Comparison of ENCODE assay signal across 8 cellular contexts in the genomic region with DNA sequence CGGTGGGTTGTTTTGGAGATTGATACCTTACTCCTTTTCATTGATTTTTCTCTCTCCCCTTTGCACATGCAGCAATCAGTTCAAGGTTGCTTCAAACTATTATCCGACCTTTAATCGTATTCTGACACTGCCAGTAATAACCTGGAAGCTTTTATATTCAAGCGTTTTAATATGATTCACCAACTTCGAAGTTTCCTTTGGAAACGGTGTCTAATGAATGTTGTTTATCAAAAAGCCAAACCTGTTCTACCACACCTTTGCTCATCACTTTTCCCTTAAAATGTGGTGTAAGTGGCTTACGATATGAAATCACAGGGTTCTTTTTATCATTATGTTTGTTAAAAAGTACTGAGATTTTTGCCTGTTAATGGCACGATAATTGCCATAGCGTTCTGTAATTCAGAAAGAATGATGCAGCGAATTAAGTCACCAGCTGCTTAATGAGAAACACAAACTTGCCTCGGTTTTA. TPM values are rescaled to one million over a fixed set of nuclear protein-coding genes. Genes with fewer than 3 reads are reported as not detected.
A peak's percentile ranks its signal among the peaks of the same experiment; 100 is the strongest.
DNase-seq lines count a peak whose midpoint lies in the region; ATAC-seq and TF ChIP-seq lines count a peak whose summit lies in the region.

No MANE protein-coding gene starts in this region.

- no peaks in the 10 kb centered on the region for H3K9me3 ChIP-seq in endodermal cell (ENCODE audit: control insufficient read depth, low read length)
- no peaks in the 10 kb centered on the region for H3K9me3 ChIP-seq in neural progenitor cell (ENCODE audit: low read depth)

- no peak for TF ChIP-seq CTCF in endodermal cell (conservative IDR thresholded peaks at IDR 0.05)
- TF ChIP-seq CTCF in neural progenitor cell (IDR thresholded peaks at IDR 0.05): no peak

- H3K9me3 Mint-ChIP-seq in endodermal cell: no peaks in the 10 kb centered on the region
- H3K9me3 Mint-ChIP-seq in neural progenitor cell: no peaks in the 10 kb centered on the region

- H3K9ac ChIP-seq in endodermal cell (ENCODE audit: extremely low read depth, low read length, poor library complexity, severe bottlenecking) (peak overlapping the region; percentile 62), neural progenitor cell (no peak overlapping the region)

- H2AFZ ChIP-seq in neural progenitor cell (replicated peaks): no peak overlapping the region

- in situ Hi-C loops in G401 (cut with HindIII; ENCODE audit: low sequenced_read_pairs): loop anchor here (25.0 kb wide), 1 partner anchor 293 kb away; no protein-coding TSS in a partner anchor

- H3K4me1 Mint-ChIP-seq in endodermal cell: peaks cover 32% of the 10 kb centered on the region
- peaks cover 20% of the 10 kb centered on the region for H3K4me1 Mint-ChIP-seq in neural progenitor cell

- H3K36me3 Mint-ChIP-seq in endodermal cell (ENCODE audit: low read depth): no peaks in the 10 kb centered on the region
- no peaks in the 10 kb centered on the region for H3K36me3 Mint-ChIP-seq in neural progenitor cell

- peaks cover 26% of the 10 kb centered on the region for H4K20me1 ChIP-seq in neural progenitor cell (ENCODE audit: low read depth)

- no peaks in the 10 kb centered on the region for H3K36me3 ChIP-seq in endodermal cell (ENCODE audit: control insufficient read depth, insufficient read depth, low read length)
- H3K36me3 ChIP-seq in neural progenitor cell: no peaks in the 10 kb centered on the region

- H3K79me2 ChIP-seq in neural progenitor cell (ENCODE audit: low read depth): peaks cover 52% of the 10 kb centered on the region

- DNase-seq in G401 (ENCODE audit: low spot score): peak; percentile 46
- peak; percentile 54 for DNase-seq in NCI-H69 (lab: John Stamatoyannopoulos, UW)
- DNase-seq in endodermal cell: no peak
- DNase-seq in neural progenitor cell (ENCODE audit: low spot score): no peak
- no peak for DNase-seq in RPMI8226
- no peak for DNase-seq in NCI-H2081 (lab: John Stamatoyannopoulos, UW)
- DNase-seq in HUDEP-2 (lab: John Stamatoyannopoulos, UW; ENCODE audit: unreplicated experiment in 76 of 76): no peak

- H3K4me3 Mint-ChIP-seq in endodermal cell (peak overlapping the region; percentile 82), neural progenitor cell (peak overlapping the region; percentile 97)

- H3K4me3 ChIP-seq in endodermal cell (ENCODE audit: low read length) (peak overlapping the region; percentile 96), neural progenitor cell (peak overlapping the region; percentile 65)

- peak overlapping the region; percentile 93 for H3K4me2 ChIP-seq in neural progenitor cell

- H3K27ac Mint-ChIP-seq in endodermal cell (no peak overlapping the region), neural progenitor cell (peak overlapping the region; percentile 4)

- peaks cover 10% of the 10 kb centered on the region for H3F3A ChIP-seq in neural progenitor cell (ENCODE audit: low read depth)

- no peaks in the 10 kb centered on the region for H3K27me3 Mint-ChIP-seq in endodermal cell (ENCODE audit: insufficient read depth)
- H3K27me3 Mint-ChIP-seq in neural progenitor cell (ENCODE audit: insufficient read depth, low read depth): peaks cover 3% of the 10 kb centered on the region

- no peak for ATAC-seq in GM18498 (IDR thresholded peaks at IDR 0.05; ENCODE audit: unreplicated experiment)

- H3K27me3 ChIP-seq in endodermal cell (ENCODE audit: control insufficient read depth, insufficient read depth, low read length, poor library complexity, severe bottlenecking): no peaks in the 10 kb centered on the region
- no peaks in the 10 kb centered on the region for H3K27me3 ChIP-seq in neural progenitor cell

- H3K27ac ChIP-seq in endodermal cell (ENCODE audit: low read depth, low read length): no peak overlapping the region
- no peak overlapping the region for H3K27ac ChIP-seq in neural progenitor cell

- 19 to 23% methylated on average over 7 to 10 of the region's 11 CpGs for WGBS in endodermal cell (ENCODE audit: insufficient coverage in 1 of 2, insufficient read length in 1 of 2), 2 experiments

- H3K4me1 ChIP-seq in endodermal cell (ENCODE audit: control insufficient read depth, insufficient read depth, low read length) (peaks cover 7% of the 10 kb centered on the region), neural progenitor cell (peaks cover 28% of the 10 kb centered on the region)

RNA-seq across cellular contexts. Expression of a gene that starts 0.7 kb away (rescaled TPM):
- 9.6 and 14.1 TPM in 2 replicates for total RNA-seq in G401 (2014; rRNA removed; shearing (Covaris generic))
- total RNA-seq in endodermal cell (10 to 100 TPM; 19.2 to 25.2 TPM), neural progenitor cell (ENCODE audit: low replicate concordance) (12.0 and 12.6 TPM in 2 replicates)
- 5.2 TPM for polyA plus RNA-seq in endodermal cell (2013, experiment 1 of 2)
- polyA plus RNA-seq in endodermal cell (2013, experiment 2 of 2): 6.2 TPM

Comparison
In these comparisons a context has a peak if more than half of its experiments do, and no peak if none do; other contexts are left out.
1. DNase-seq: peak in G401 (single experiment) and NCI-H69 (single experiment); none in endodermal cell (single experiment), neural progenitor cell (single experiment), RPMI8226 (single experiment), NCI-H2081 (0 of 2) and HUDEP-2 (0 of 76).